In genomic region chr12:15831315-15831993, GRCh38 we compare ENCODE assay signal across 1 cellular context.
TF ChIP-seq lines count a peak whose summit lies in the region.

No MANE protein-coding gene starts in this region.

TF ChIP-seq in IMR-90, 13 proteins besides CTCF, POLR2A, EP300 and RAD21 (continued from another document):
- TF ChIP-seq ELK1 (IDR thresholded peaks at IDR 0.05; ENCODE audit: borderline replicate concordance, low read depth, low read length), result no peak
- TF ChIP-seq USF2 (IDR thresholded peaks at IDR 0.05; ENCODE audit: low read depth, low read length), result no peak
- no peak for TF ChIP-seq RFX5 (IDR thresholded peaks at IDR 0.05; ENCODE audit: low read depth, low read length)
